ENCODE assay signal across 9 cellular contexts in genomic region chr2:74439373-74440004, GRCh38. TPM values are rescaled to one million over a fixed set of nuclear protein-coding genes. Genes with fewer than 3 reads are reported as not detected.
DNase-seq lines count a peak whose midpoint lies in the region; ATAC-seq, FAIRE-seq and TF ChIP-seq lines count a peak whose summit lies in the region.
"Had no signal": no experiment of that assay in that cellular context is flagged by ENCODE, and none has a peak within 500 bp of the region (broad histone marks: within the 10 kb centered on the region; RNA-seq: fewer than 3 reads in every experiment).

No MANE protein-coding gene starts in this region.

- H3K79me2 ChIP-seq in endothelial cell of umbilical vein (ENCODE audit: control insufficient read depth, insufficient read depth, low read length), result no peaks in the 10 kb centered on the region

- H3K27ac ChIP-seq in AG04450 (ENCODE audit: low read depth, low read length), result peak overlapping the region; percentile 47
- H3K27ac ChIP-seq in endothelial cell of umbilical vein (ENCODE audit: insufficient read depth, low read depth, low read length), result no peak overlapping the region

- FAIRE-seq in endothelial cell of umbilical vein (lab: Jason Lieb, UNC), result no peak
- no peak for FAIRE-seq in GM12892 (lab: Jason Lieb, UNC)
- FAIRE-seq: endometrium had no signal

- intact Hi-C loops in endothelial cell of umbilical vein (cut with micrococcal nuclease), result loop anchor here (1.0 kb wide), 2 partner anchors 15 to 18 kb away; partner anchors contain the start of genes C2orf81 and WDR54

- peak overlapping the region; percentile 96 for H3K27ac Mint-ChIP-seq in nephron progenitor cell

- H3K27me3 Mint-ChIP-seq in nephron progenitor cell (ENCODE audit: low read depth, poor library complexity), result peaks cover 2% of the 10 kb centered on the region

- H3K9me1 ChIP-seq in endothelial cell of umbilical vein (replicated peaks; ENCODE audit: control insufficient read depth, extremely low read depth, insufficient read depth, low read length), result no peaks in the 10 kb centered on the region

- no peak for DNase-seq in AG04450 (ENCODE audit: low read depth, low spot score)
- DNase-seq in NCI-H82 treated with DMSO at 0.1 percent for 48 hours (lab: John Stamatoyannopoulos, UW; ENCODE audit: unreplicated experiment), result peak; percentile 55
- no peak for DNase-seq in endothelial cell of umbilical vein (ENCODE audit: low read depth, low spot score)
- no peak for DNase-seq in nephron progenitor cell
- DNase-seq in 8988T, result no peak
- DNase-seq in GM12892 (ENCODE audit: insufficient read length), result no peak
- no peak for DNase-seq in NCI-H1048 (lab: John Stamatoyannopoulos, UW)

- H4K20me1 ChIP-seq in endothelial cell of umbilical vein (replicated peaks; ENCODE audit: control insufficient read depth, extremely low read depth, insufficient read depth, low read length), result no peaks in the 10 kb centered on the region

- peaks cover 16% of the 10 kb centered on the region for H3K27me3 ChIP-seq in AG04450 (ENCODE audit: control insufficient read depth, insufficient read depth, low read length)
- peaks cover 15 to 24% of the 10 kb centered on the region in 2 experiments for H3K27me3 ChIP-seq in endothelial cell of umbilical vein (ENCODE audit: control insufficient read depth in 2 of 2, insufficient read depth in 2 of 2, low read length in 2 of 2)

- no TSS peak for BruUV-seq in endothelial cell of umbilical vein (replicated peaks; lab: Mats Ljungman, UMichigan)

- H3K4me2 ChIP-seq in endothelial cell of umbilical vein (ENCODE audit: insufficient read depth, low read length), result peak overlapping the region; percentile 48

- ATAC-seq in GM21381 (IDR thresholded peaks at IDR 0.05; ENCODE audit: unreplicated experiment), result no peak

- peaks cover 23% of the 10 kb centered on the region for H3K36me3 Mint-ChIP-seq in nephron progenitor cell (ENCODE audit: low read depth)

- POLR2A ChIA-PET in AG04450 (lab: Yijun Ruan, JAX), result interaction anchor here (0.6 to 1.8 kb wide), 4 partner anchors 15 to 93 kb away, joined by 3 to 7 read pairs (median 6); partner anchors contain the start of genes INO80B and WBP1
- POLR2A ChIA-PET in endothelial cell of umbilical vein (lab: Charles Lee), result interaction anchor here (1.0 kb wide), 1 partner anchor 19 kb away, joined by 3 read pairs; the partner anchor contains the start of gene WBP1

- H3K4me3 ChIP-seq in AG04450 (ENCODE audit: low read depth, low read length) (peak overlapping the region; percentile 64), endothelial cell of umbilical vein (replicated peaks in 1 of 3; ENCODE audit: insufficient read depth in 1 of 3, low read depth in 1 of 3, low read length in 3 of 3) (peak overlapping the region in 2 of 3 experiments; percentile 47 to 56)

- dilution Hi-C loops in endothelial cell of umbilical vein (cut with MboI; ENCODE audit: extremely low pct_ligation_motif_present, low sequenced_read_pairs), result no loop called here

- no peaks in the 10 kb centered on the region for H3K36me3 ChIP-seq in endothelial cell of umbilical vein (ENCODE audit: control insufficient read depth in 2 of 2, extremely low read depth in 1 of 2, insufficient read depth in 2 of 2, low read length in 2 of 2)

- H3K9ac ChIP-seq in endothelial cell of umbilical vein (replicated peaks; ENCODE audit: extremely low read depth, insufficient read depth, low read length), result peak overlapping the region; percentile 52

- peaks cover 11% of the 10 kb centered on the region; the same call in 1 of the 2 replicates for H3K9me3 ChIP-seq in AG04450 (ENCODE audit: control insufficient read depth, insufficient read depth, low read length)
- H3K9me3 ChIP-seq in endothelial cell of umbilical vein (replicated peaks; ENCODE audit: control insufficient read depth, insufficient read depth, low read length), result no peaks in the 10 kb centered on the region

- CTCF ChIA-PET in AG04450 (lab: Charles Lee) (interaction anchor here (1.0 to 2.0 kb wide), 2 partner anchors 30 to 48 kb away, joined by 3 to 7 read pairs; no protein-coding TSS in a partner anchor), endothelial cell of umbilical vein (lab: Charles Lee) (interaction anchor here (1.1 to 2.3 kb wide), 5 partner anchors 10 to 144 kb away, joined by 3 to 14 read pairs (median 4); partner anchors contain the start of gene INO80B)

- peaks cover 52% of the 10 kb centered on the region for H3K4me1 Mint-ChIP-seq in nephron progenitor cell

- H3K9me3 Mint-ChIP-seq in nephron progenitor cell, result no peaks in the 10 kb centered on the region

- peak overlapping the region; percentile 93 for H3K4me3 Mint-ChIP-seq in nephron progenitor cell

- TF ChIP-seq POLR2A in endothelial cell of umbilical vein (IDR thresholded peaks at IDR 0.05; ENCODE audit: low read depth, low read length) (no peak), GM12892 (IDR thresholded peaks at IDR 0.05; ENCODE audit: low read depth, low read length) (no peak)

- H3K4me1 ChIP-seq in endothelial cell of umbilical vein (ENCODE audit: control insufficient read depth, extremely low read depth, insufficient read depth, low read length), result peaks cover 26% of the 10 kb centered on the region

- peak overlapping the region; percentile 38 for H2AFZ ChIP-seq in endothelial cell of umbilical vein (ENCODE audit: low read depth, low read length)

- TF ChIP-seq CTCF in AG04450 (IDR thresholded peaks at IDR 0.05; ENCODE audit: low read depth, low read length) (no peak), endothelial cell of umbilical vein (IDR thresholded peaks at IDR 0.05; ENCODE audit: extremely low read depth in 1 of 2, insufficient read depth in 1 of 2, low read depth in 1 of 2, low read length in 2 of 2) (no peak), nephron progenitor cell (IDR thresholded peaks at IDR 0.05) (no peak)

RNA-seq across cellular contexts. Expression of gene RTKN, which starts 2.2 kb away (rescaled TPM):
- 12.6 and 12.7 TPM in 2 replicates for polyA plus RNA-seq in AG04450 (2011; rRNA removed)
- 13.4 and 20.7 TPM in 2 replicates for polyA minus RNA-seq in AG04450 (2011; rRNA and poly(A)+ RNA removed)
- total RNA-seq in endothelial cell of umbilical vein, result 19.8 and 20.0 TPM in 2 replicates
- 20.7 and 27.5 TPM in 2 replicates for polyA plus RNA-seq in endothelial cell of umbilical vein
- 11.3 and 13.3 TPM in 2 replicates for polyA plus RNA-seq in endothelial cell of umbilical vein (2011; cell fraction: cytosol; rRNA removed)
- 51.6 and 64.1 TPM in 2 replicates for polyA plus RNA-seq in endothelial cell of umbilical vein (2011; cell fraction: nucleus; rRNA removed)
- polyA plus RNA-seq in endothelial cell of umbilical vein (2012), result 7.1 and 11.5 TPM in 2 replicates
- polyA minus RNA-seq in endothelial cell of umbilical vein, result 28.3 and 29.1 TPM in 2 replicates
- polyA minus RNA-seq in endothelial cell of umbilical vein (2011; cell fraction: cytosol; rRNA and poly(A)+ RNA removed), result 4.0 TPM
- polyA minus RNA-seq in endothelial cell of umbilical vein (2011; cell fraction: nucleus; rRNA and poly(A)+ RNA removed), result 14.6 and 21.6 TPM in 2 replicates
- 8.4 TPM for polyA plus RNA-seq in GM12892 (2012; ENCODE audit: missing spikeins)

RNA-seq across cellular contexts. Expression of gene INO80B, which starts 15.4 kb away (rescaled TPM):
- polyA plus RNA-seq in AG04450 (2011; rRNA removed) (4.7 and 4.8 TPM in 2 replicates), endothelial cell of umbilical vein (14.1 and 15.1 TPM in 2 replicates)
- polyA minus RNA-seq in AG04450 (2011; rRNA and poly(A)+ RNA removed), result 2.6 and 4.5 TPM in 2 replicates
- 24.2 and 28.1 TPM in 2 replicates for total RNA-seq in endothelial cell of umbilical vein
- polyA plus RNA-seq in endothelial cell of umbilical vein (2011; cell fraction: cytosol; rRNA removed), result 11.3 and 12.3 TPM in 2 replicates
- 81.4 and 115 TPM in 2 replicates for polyA plus RNA-seq in endothelial cell of umbilical vein (2011; cell fraction: nucleus; rRNA removed)
- 22.6 and 30.5 TPM in 2 replicates for polyA plus RNA-seq in endothelial cell of umbilical vein (2012)
- 4.9 and 9.0 TPM in 2 replicates for polyA minus RNA-seq in endothelial cell of umbilical vein
- 4.9 TPM for polyA minus RNA-seq in endothelial cell of umbilical vein (2011; cell fraction: cytosol; rRNA and poly(A)+ RNA removed)
- 9.3 and 15.2 TPM in 2 replicates for polyA minus RNA-seq in endothelial cell of umbilical vein (2011; cell fraction: nucleus; rRNA and poly(A)+ RNA removed)
- polyA plus RNA-seq in GM12892 (2012; ENCODE audit: missing spikeins), result 13.6 TPM

RNA-seq across cellular contexts. Expression of gene WDR54, which starts 18.0 kb away (rescaled TPM):
- polyA plus RNA-seq in AG04450 (2011; rRNA removed) (14.5 and 19.5 TPM in 2 replicates), endothelial cell of umbilical vein (46.3 and 53.0 TPM in 2 replicates)
- polyA minus RNA-seq in AG04450 (2011; rRNA and poly(A)+ RNA removed), result 30.9 and 35.1 TPM in 2 replicates
- 21.7 and 24.9 TPM in 2 replicates for total RNA-seq in endothelial cell of umbilical vein
- 32.1 and 36.6 TPM in 2 replicates for polyA plus RNA-seq in endothelial cell of umbilical vein (2011; cell fraction: cytosol; rRNA removed)
- polyA plus RNA-seq in endothelial cell of umbilical vein (2011; cell fraction: nucleus; rRNA removed), result 25.6 and 29.4 TPM in 2 replicates
- polyA plus RNA-seq in endothelial cell of umbilical vein (2012), result 18.2 and 22.5 TPM in 2 replicates
- polyA minus RNA-seq in endothelial cell of umbilical vein, result 32.4 and 35.7 TPM in 2 replicates
- polyA minus RNA-seq in endothelial cell of umbilical vein (2011; cell fraction: cytosol; rRNA and poly(A)+ RNA removed), result 58.5 TPM
- polyA minus RNA-seq in endothelial cell of umbilical vein (2011; cell fraction: nucleus; rRNA and poly(A)+ RNA removed), result 5.0 and 5.5 TPM in 2 replicates
- 80.9 TPM for polyA plus RNA-seq in GM12892 (2012; ENCODE audit: missing spikeins)

RNA-seq across cellular contexts. Expression of gene C2orf81, which starts 18.1 kb away (rescaled TPM):
- 0.16 TPM in 2 replicates for polyA plus RNA-seq in AG04450 (2011; rRNA removed)
- 0.17 and 0.32 TPM in 2 replicates for polyA minus RNA-seq in AG04450 (2011; rRNA and poly(A)+ RNA removed)
- 0.51 and 0.71 TPM in 2 replicates for total RNA-seq in endothelial cell of umbilical vein
- 0.16 and 0.17 TPM in 2 replicates for polyA plus RNA-seq in endothelial cell of umbilical vein
- polyA plus RNA-seq in endothelial cell of umbilical vein (2011; cell fraction: cytosol; rRNA removed), result 0.07 and 0.13 TPM in 2 replicates
- polyA plus RNA-seq in endothelial cell of umbilical vein (2011; cell fraction: nucleus; rRNA removed), result 0.17 TPM in 1 of 2 replicates, not detected in the other
- polyA plus RNA-seq in endothelial cell of umbilical vein (2012), result 0.12 and 0.40 TPM in 2 replicates
- polyA minus RNA-seq in endothelial cell of umbilical vein, result not detected in 2 replicates
- polyA minus RNA-seq in endothelial cell of umbilical vein (2011; cell fraction: cytosol; rRNA and poly(A)+ RNA removed), result 1.0 TPM
- polyA minus RNA-seq in endothelial cell of umbilical vein (2011; cell fraction: nucleus; rRNA and poly(A)+ RNA removed), result not detected in 2 replicates
- polyA plus RNA-seq in GM12892 (2012; ENCODE audit: missing spikeins), result 2.0 TPM

RNA-seq across cellular contexts. Expression of gene WBP1, which starts 18.7 kb away (rescaled TPM):
- polyA plus RNA-seq in AG04450 (2011; rRNA removed) (56.0 and 68.5 TPM in 2 replicates), endothelial cell of umbilical vein (209 and 241 TPM in 2 replicates)
- polyA minus RNA-seq in AG04450 (2011; rRNA and poly(A)+ RNA removed), result 24.0 and 41.9 TPM in 2 replicates
- 44.5 and 50.5 TPM in 2 replicates for total RNA-seq in endothelial cell of umbilical vein
- 78.7 and 98.5 TPM in 2 replicates for polyA plus RNA-seq in endothelial cell of umbilical vein (2011; cell fraction: cytosol; rRNA removed)
- 387 and 441 TPM in 2 replicates for polyA plus RNA-seq in endothelial cell of umbilical vein (2011; cell fraction: nucleus; rRNA removed)
- polyA plus RNA-seq in endothelial cell of umbilical vein (2012), result 46.1 and 63.9 TPM in 2 replicates
- polyA minus RNA-seq in endothelial cell of umbilical vein, result 61.2 and 74.1 TPM in 2 replicates
- 6.1 TPM for polyA minus RNA-seq in endothelial cell of umbilical vein (2011; cell fraction: cytosol; rRNA and poly(A)+ RNA removed)
- 35.9 and 40.9 TPM in 2 replicates for polyA minus RNA-seq in endothelial cell of umbilical vein (2011; cell fraction: nucleus; rRNA and poly(A)+ RNA removed)
- polyA plus RNA-seq in GM12892 (2012; ENCODE audit: missing spikeins), result 34.8 TPM
